In genomic region chr19:51012661-51013190, GRCh38 we compare ENCODE assay signal across 22 cellular contexts. TPM values are rescaled to one million over a fixed set of nuclear protein-coding genes. Genes with fewer than 3 reads are reported as not detected.
"Had no signal": no experiment of that assay in that cellular context is flagged by ENCODE, and none has a peak within 500 bp of the region (broad histone marks: within the 10 kb centered on the region; RNA-seq: fewer than 3 reads in every experiment).

No MANE protein-coding gene starts in this region.

- H3K27ac ChIP-seq: dorsolateral prefrontal cortex, heart left ventricle, ovary had no signal

- H3K9me3 ChIP-seq: esophagus squamous epithelium, heart left ventricle, mucosa of descending colon, ovary had no signal

- DNase-seq: cortex of kidney; dorsolateral prefrontal cortex; effector CD8-positive, alpha-beta T cell; esophagus squamous epithelium; foreskin fibroblast; heart left ventricle; hippocampal formation; mammary epithelial cell; mucosa of descending colon; natural killer cell; ovary; right cardiac atrium; small intestine; stimulated activated CD4-positive, alpha-beta T cell treated with anti-CD3 and anti-CD28 coated beads, Interleukin-12 subunit alpha, Interleukin-12 subunit beta, amount 100 ng/mL, for 4 hours; stimulated activated naive CD4-positive, alpha-beta T cell treated with Interleukin-2 at 50 U/mL for 16 hours; trophoblast cell had no signal

- FAIRE-seq: small intestine had no signal

- H3K4me3 ChIP-seq: dorsolateral prefrontal cortex, esophagus squamous epithelium, heart left ventricle, mucosa of descending colon, ovary had no signal

- H3K27me3 ChIP-seq: ovary had no signal

- H3K36me3 ChIP-seq: heart left ventricle, ovary had no signal

RNA-seq across cellular contexts. Expression of gene KLK10, which starts 6.8 kb away (rescaled TPM):
- total RNA-seq: left lobe of liver, mesenteric fat pad, natural killer cell, neural crest cell, progenitor cell of endocrine pancreas, urinary bladder had no signal

RNA-seq across cellular contexts. Expression of gene KLK8, which starts 11.3 kb away (rescaled TPM):
- total RNA-seq: left lobe of liver, mesenteric fat pad, mucosa of descending colon, natural killer cell, neural crest cell, progenitor cell of endocrine pancreas, right cardiac atrium, urinary bladder had no signal

RNA-seq across cellular contexts. Expression of gene KLK11, which starts 13.7 kb away (rescaled TPM):
- total RNA-seq: dorsolateral prefrontal cortex, kidney epithelial cell, left lobe of liver, mesenteric fat pad, natural killer cell, neural crest cell, progenitor cell of endocrine pancreas, urinary bladder had no signal

RNA-seq across cellular contexts. Expression of gene KLK12, which starts 22.1 kb away (rescaled TPM):
- total RNA-seq: dorsolateral prefrontal cortex, heart left ventricle, kidney epithelial cell, left lobe of liver, mammary epithelial cell, mesenteric fat pad, natural killer cell, neural crest cell, ovary, right cardiac atrium, urinary bladder had no signal

RNA-seq across cellular contexts. Expression of gene KLK7, which starts 29.0 kb away (rescaled TPM):
- total RNA-seq: left lobe of liver, mesenteric fat pad, mucosa of descending colon, natural killer cell, neural crest cell, progenitor cell of endocrine pancreas, right cardiac atrium had no signal
